ENCODE assay signal across 1 cellular context in the genomic region with DNA sequence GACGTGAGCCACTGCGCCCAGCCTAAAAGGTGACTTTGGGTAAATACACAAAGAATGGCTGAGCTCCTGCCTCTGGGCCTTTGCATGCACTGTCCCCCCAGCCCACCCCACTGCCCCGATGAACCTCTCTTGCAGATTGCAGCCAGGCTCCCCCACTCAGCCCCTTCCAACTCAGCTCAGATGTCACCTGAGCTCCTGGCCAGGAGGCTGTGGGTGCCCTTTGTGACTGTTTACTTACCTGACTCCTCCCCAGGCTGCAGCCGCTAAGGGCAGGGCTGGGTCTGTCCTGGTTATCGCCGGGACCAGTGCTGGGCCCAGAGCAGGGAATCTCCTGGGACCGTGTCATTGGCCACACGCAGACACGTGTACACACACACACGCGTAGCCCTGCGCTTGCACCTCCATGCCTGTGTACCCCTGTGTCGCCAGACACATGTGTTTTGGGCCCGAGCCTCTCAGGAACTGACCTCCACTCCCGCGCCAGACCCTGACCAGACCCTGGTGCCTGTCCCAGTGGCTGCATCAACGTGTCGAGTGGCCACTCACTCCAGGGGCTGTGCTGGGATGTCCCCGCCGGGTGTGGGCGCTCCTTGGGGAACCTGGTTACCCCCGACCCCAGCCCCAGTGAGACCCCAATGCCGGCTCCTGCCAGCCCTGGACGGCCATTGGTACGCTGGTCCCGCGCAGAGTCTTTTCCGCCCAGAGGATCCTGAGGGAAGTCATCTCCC.
TF ChIP-seq lines count a peak whose summit lies in the region.

No MANE protein-coding gene starts in this region.

TF ChIP-seq in HepG2, 621 proteins besides CTCF, POLR2A, EP300 and RAD21 (continued from another document and continues in another):
- TF ChIP-seq, protein P1, sequence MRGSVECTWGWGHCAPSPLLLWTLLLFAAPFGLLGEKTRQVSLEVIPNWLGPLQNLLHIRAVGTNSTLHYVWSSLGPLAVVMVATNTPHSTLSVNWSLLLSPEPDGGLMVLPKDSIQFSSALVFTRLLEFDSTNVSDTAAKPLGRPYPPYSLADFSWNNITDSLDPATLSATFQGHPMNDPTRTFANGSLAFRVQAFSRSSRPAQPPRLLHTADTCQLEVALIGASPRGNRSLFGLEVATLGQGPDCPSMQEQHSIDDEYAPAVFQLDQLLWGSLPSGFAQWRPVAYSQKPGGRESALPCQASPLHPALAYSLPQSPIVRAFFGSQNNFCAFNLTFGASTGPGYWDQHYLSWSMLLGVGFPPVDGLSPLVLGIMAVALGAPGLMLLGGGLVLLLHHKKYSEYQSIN (CRISPR knock-in tag; IDR thresholded peaks at IDR 0.05; ENCODE audit: borderline replicate concordance): no peak
- no peak for TF ChIP-seq MIER2 (CRISPR knock-in tag; IDR thresholded peaks at IDR 0.05)
- TF ChIP-seq, protein P2, sequence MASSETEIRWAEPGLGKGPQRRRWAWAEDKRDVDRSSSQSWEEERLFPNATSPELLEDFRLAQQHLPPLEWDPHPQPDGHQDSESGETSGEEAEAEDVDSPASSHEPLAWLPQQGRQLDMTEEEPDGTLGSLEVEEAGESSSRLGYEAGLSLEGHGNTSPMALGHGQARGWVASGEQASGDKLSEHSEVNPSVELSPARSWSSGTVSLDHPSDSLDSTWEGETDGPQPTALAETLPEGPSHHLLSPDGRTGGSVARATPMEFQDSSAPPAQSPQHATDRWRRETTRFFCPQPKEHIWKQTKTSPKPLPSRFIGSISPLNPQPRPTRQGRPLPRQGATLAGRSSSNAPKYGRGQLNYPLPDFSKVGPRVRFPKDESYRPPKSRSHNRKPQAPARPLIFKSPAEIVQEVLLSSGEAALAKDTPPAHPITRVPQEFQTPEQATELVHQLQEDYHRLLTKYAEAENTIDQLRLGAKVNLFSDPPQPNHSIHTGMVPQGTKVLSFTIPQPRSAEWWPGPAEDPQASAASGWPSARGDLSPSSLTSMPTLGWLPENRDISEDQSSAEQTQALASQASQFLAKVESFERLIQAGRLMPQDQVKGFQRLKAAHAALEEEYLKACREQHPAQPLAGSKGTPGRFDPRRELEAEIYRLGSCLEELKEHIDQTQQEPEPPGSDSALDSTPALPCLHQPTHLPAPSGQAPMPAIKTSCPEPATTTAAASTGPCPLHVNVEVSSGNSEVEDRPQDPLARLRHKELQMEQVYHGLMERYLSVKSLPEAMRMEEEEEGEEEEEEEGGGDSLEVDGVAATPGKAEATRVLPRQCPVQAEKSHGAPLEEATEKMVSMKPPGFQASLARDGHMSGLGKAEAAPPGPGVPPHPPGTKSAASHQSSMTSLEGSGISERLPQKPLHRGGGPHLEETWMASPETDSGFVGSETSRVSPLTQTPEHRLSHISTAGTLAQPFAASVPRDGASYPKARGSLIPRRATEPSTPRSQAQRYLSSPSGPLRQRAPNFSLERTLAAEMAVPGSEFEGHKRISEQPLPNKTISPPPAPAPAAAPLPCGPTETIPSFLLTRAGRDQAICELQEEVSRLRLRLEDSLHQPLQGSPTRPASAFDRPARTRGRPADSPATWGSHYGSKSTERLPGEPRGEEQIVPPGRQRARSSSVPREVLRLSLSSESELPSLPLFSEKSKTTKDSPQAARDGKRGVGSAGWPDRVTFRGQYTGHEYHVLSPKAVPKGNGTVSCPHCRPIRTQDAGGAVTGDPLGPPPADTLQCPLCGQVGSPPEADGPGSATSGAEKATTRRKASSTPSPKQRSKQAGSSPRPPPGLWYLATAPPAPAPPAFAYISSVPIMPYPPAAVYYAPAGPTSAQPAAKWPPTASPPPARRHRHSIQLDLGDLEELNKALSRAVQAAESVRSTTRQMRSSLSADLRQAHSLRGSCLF (CRISPR knock-in tag; IDR thresholded peaks at IDR 0.05; ENCODE audit: borderline replicate concordance): no peak
- peak; percentile 72 for TF ChIP-seq HNF4A (CRISPR knock-in tag; IDR thresholded peaks at IDR 0.05)
- TF ChIP-seq FOSL1 (CRISPR knock-in tag; IDR thresholded peaks at IDR 0.05; ENCODE audit: borderline replicate concordance): no peak
- no peak for TF ChIP-seq ZNF431 (CRISPR knock-in tag; IDR thresholded peaks at IDR 0.05; ENCODE audit: borderline replicate concordance, low read depth)
- TF ChIP-seq, protein P3, sequence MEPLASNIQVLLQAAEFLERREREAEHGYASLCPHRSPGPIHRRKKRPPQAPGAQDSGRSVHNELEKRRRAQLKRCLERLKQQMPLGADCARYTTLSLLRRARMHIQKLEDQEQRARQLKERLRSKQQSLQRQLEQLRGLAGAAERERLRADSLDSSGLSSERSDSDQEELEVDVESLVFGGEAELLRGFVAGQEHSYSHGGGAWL (CRISPR knock-in tag; IDR thresholded peaks at IDR 0.05): no peak
- no peak for TF ChIP-seq ZNF839 (CRISPR knock-in tag; IDR thresholded peaks at IDR 0.05; ENCODE audit: borderline replicate concordance)
- 0 out of 2 replicates have a peak, but pooled peaks have one; percentile 80 for TF ChIP-seq EEA1 (CRISPR knock-in tag; IDR thresholded peaks at IDR 0.05; ENCODE audit: borderline replicate concordance)
- TF ChIP-seq, protein P4, sequence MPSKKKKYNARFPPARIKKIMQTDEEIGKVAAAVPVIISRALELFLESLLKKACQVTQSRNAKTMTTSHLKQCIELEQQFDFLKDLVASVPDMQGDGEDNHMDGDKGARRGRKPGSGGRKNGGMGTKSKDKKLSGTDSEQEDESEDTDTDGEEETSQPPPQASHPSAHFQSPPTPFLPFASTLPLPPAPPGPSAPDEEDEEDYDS (CRISPR knock-in tag; IDR thresholded peaks at IDR 0.05): no peak
- no peak for TF ChIP-seq ZNF605 (CRISPR knock-in tag; IDR thresholded peaks at IDR 0.05)
- no peak for TF ChIP-seq ETV6 (CRISPR knock-in tag; conservative IDR thresholded peaks at IDR 0.05)
- TF ChIP-seq HMG20A (CRISPR knock-in tag; IDR thresholded peaks at IDR 0.05; ENCODE audit: borderline replicate concordance): no peak
- no peak for TF ChIP-seq ZNF383 (CRISPR knock-in tag; IDR thresholded peaks at IDR 0.05; ENCODE audit: borderline replicate concordance)
- no peak for TF ChIP-seq KAT8 (CRISPR knock-in tag; IDR thresholded peaks at IDR 0.05)
- TF ChIP-seq ZFP90 (CRISPR knock-in tag; IDR thresholded peaks at IDR 0.05; ENCODE audit: borderline replicate concordance): 0 out of 2 replicates have a peak, but pooled peaks have one; percentile 37
- no peak for TF ChIP-seq THYN1 (CRISPR knock-in tag; IDR thresholded peaks at IDR 0.05; ENCODE audit: borderline replicate concordance, low read depth)
- TF ChIP-seq, protein P5, sequence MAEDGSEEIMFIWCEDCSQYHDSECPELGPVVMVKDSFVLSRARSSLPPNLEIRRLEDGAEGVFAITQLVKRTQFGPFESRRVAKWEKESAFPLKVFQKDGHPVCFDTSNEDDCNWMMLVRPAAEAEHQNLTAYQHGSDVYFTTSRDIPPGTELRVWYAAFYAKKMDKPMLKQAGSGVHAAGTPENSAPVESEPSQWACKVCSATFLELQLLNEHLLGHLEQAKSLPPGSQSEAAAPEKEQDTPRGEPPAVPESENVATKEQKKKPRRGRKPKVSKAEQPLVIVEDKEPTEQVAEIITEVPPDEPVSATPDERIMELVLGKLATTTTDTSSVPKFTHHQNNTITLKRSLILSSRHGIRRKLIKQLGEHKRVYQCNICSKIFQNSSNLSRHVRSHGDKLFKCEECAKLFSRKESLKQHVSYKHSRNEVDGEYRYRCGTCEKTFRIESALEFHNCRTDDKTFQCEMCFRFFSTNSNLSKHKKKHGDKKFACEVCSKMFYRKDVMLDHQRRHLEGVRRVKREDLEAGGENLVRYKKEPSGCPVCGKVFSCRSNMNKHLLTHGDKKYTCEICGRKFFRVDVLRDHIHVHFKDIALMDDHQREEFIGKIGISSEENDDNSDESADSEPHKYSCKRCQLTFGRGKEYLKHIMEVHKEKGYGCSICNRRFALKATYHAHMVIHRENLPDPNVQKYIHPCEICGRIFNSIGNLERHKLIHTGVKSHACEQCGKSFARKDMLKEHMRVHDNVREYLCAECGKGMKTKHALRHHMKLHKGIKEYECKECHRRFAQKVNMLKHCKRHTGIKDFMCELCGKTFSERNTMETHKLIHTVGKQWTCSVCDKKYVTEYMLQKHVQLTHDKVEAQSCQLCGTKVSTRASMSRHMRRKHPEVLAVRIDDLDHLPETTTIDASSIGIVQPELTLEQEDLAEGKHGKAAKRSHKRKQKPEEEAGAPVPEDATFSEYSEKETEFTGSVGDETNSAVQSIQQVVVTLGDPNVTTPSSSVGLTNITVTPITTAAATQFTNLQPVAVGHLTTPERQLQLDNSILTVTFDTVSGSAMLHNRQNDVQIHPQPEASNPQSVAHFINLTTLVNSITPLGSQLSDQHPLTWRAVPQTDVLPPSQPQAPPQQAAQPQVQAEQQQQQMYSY (CRISPR knock-in tag; IDR thresholded peaks at IDR 0.05): no peak
- TF ChIP-seq ZBTB4 (CRISPR knock-in tag; IDR thresholded peaks at IDR 0.05; ENCODE audit: borderline replicate concordance): no peak
- no peak for TF ChIP-seq ZNF761 (CRISPR knock-in tag; conservative IDR thresholded peaks at IDR 0.05)
- TF ChIP-seq RNF2 (conservative IDR thresholded peaks at IDR 0.05; ENCODE audit: low read depth): no peak
- no peak for TF ChIP-seq ZBTB49 (CRISPR knock-in tag; IDR thresholded peaks at IDR 0.05; ENCODE audit: borderline replicate concordance)
- no peak for TF ChIP-seq IKZF1 (IDR thresholded peaks at IDR 0.05)
- no peak for TF ChIP-seq U2AF1 (optimal IDR thresholded peaks at IDR 0.05; ENCODE audit: low read depth, low read length)
- no peak for TF ChIP-seq STAT5B (CRISPR knock-in tag; IDR thresholded peaks at IDR 0.05)
- no peak for TF ChIP-seq TP53 (CRISPR knock-in tag; conservative IDR thresholded peaks at IDR 0.05)
- TF ChIP-seq ZMYM4 (CRISPR knock-in tag; IDR thresholded peaks at IDR 0.05): no peak
- no peak for TF ChIP-seq PBX2 (CRISPR knock-in tag; IDR thresholded peaks at IDR 0.05)
- TF ChIP-seq, protein P6, sequence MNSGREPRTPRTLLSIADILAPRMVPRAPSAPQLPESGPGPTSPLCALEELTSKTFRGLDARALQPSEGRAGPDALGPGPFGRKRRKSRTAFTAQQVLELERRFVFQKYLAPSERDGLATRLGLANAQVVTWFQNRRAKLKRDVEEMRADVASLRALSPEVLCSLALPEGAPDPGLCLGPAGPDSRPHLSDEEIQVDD (CRISPR knock-in tag; IDR thresholded peaks at IDR 0.05; ENCODE audit: borderline replicate concordance): no peak; the same call in 1 of the 2 replicates
- TF ChIP-seq NR2F2 (IDR thresholded peaks at IDR 0.05; ENCODE audit: borderline replicate concordance, low read depth): no peak
- TF ChIP-seq, protein P7, sequence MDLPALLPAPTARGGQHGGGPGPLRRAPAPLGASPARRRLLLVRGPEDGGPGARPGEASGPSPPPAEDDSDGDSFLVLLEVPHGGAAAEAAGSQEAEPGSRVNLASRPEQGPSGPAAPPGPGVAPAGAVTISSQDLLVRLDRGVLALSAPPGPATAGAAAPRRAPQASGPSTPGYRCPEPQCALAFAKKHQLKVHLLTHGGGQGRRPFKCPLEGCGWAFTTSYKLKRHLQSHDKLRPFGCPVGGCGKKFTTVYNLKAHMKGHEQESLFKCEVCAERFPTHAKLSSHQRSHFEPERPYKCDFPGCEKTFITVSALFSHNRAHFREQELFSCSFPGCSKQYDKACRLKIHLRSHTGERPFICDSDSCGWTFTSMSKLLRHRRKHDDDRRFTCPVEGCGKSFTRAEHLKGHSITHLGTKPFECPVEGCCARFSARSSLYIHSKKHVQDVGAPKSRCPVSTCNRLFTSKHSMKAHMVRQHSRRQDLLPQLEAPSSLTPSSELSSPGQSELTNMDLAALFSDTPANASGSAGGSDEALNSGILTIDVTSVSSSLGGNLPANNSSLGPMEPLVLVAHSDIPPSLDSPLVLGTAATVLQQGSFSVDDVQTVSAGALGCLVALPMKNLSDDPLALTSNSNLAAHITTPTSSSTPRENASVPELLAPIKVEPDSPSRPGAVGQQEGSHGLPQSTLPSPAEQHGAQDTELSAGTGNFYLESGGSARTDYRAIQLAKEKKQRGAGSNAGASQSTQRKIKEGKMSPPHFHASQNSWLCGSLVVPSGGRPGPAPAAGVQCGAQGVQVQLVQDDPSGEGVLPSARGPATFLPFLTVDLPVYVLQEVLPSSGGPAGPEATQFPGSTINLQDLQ (CRISPR knock-in tag; IDR thresholded peaks at IDR 0.05): no peak
- 0 out of 2 replicates have a peak, but pooled peaks have one; percentile 23 for TF ChIP-seq RBFOX2 (IDR thresholded peaks at IDR 0.05; ENCODE audit: low read depth, low read length)
